In genomic region chr2:31216734-31217133, GRCh38 we compare ENCODE assay signal across 14 cellular contexts. TPM values are rescaled to one million over a fixed set of nuclear protein-coding genes. Genes with fewer than 3 reads are reported as not detected.
A peak's percentile ranks its signal among the peaks of the same experiment; 100 is the strongest.
DNase-seq lines count a peak whose midpoint lies in the region; ATAC-seq, FAIRE-seq and TF ChIP-seq lines count a peak whose summit lies in the region.
"Had no signal": no experiment of that assay in that cellular context is flagged by ENCODE, and none has a peak within 500 bp of the region (broad histone marks: within the 10 kb centered on the region; RNA-seq: fewer than 3 reads in every experiment).

No MANE protein-coding gene starts in this region.

- DNase-seq in GM18507 (ENCODE audit: extremely low spot score, insufficient read length, low read depth) (peak; percentile 11), GM20000 (ENCODE audit: low spot score) (peak; percentile 38), NCI-H1417 (lab: John Stamatoyannopoulos, UW) (no peak), OCI-LY7 (ENCODE audit: low spot score) (no peak), NCI-H1930 (lab: John Stamatoyannopoulos, UW) (no peak)
- no peak for DNase-seq in activated T-helper 2 cell treated with anti-CD3 and anti-CD28 coated beads, Interferon-gamma antibody, Interleukin-2, Interleukin-4, amounts not matched to agents 10 μg/mL and 5 μg/mL and 100 μg/mL, durations not matched to agents 14 hours and 24 hours and 36 hours (ENCODE audit: low spot score)
- DNase-seq in effector memory CD4-positive, alpha-beta T cell, result no peak
- DNase-seq: mucosa of descending colon, PC-9 had no signal

- CTCF ChIA-PET in OCI-LY7 (lab: Charles Lee; ENCODE audit: unreplicated experiment), result no interaction called here

- H3K9me3 Mint-ChIP-seq in activated T-helper 2 cell treated with anti-CD3 and anti-CD28 coated beads, Interferon-gamma antibody, Interleukin-2, Interleukin-4, amounts not matched to agents 10 μg/mL and 5 μg/mL and 100 μg/mL, durations not matched to agents 14 hours and 24 hours and 36 hours, result no peaks in the 10 kb centered on the region
- H3K9me3 Mint-ChIP-seq: activated naive CD4-positive, alpha-beta T cell treated with anti-CD3 and anti-CD28 coated beads, Interleukin-2, amount 50 U/mL, for 24 hours had no signal

- H2AFZ ChIP-seq in OCI-LY7 (ENCODE audit: low read length), result no peak overlapping the region
- H2AFZ ChIP-seq: hepatocyte, PC-9 had no signal

- H3K4me3 ChIP-seq in OCI-LY7 (ENCODE audit: low read depth, low read length, poor library complexity, severe bottlenecking), result no peak overlapping the region
- H3K4me3 ChIP-seq in effector memory CD4-positive, alpha-beta T cell (ENCODE audit: insufficient read depth, low read depth, low read length, poor library complexity, severe bottlenecking), result no peak overlapping the region
- H3K4me3 ChIP-seq: hepatocyte, mucosa of descending colon, PC-9 had no signal

- H3K79me2 ChIP-seq in OCI-LY7 (ENCODE audit: insufficient read depth, low read depth, low read length), result no peaks in the 10 kb centered on the region
- H3K79me2 ChIP-seq: hepatocyte had no signal

- peaks cover 58% of the 10 kb centered on the region for H3K4me1 Mint-ChIP-seq in activated T-helper 2 cell treated with anti-CD3 and anti-CD28 coated beads, Interferon-gamma antibody, Interleukin-2, Interleukin-4, amounts not matched to agents 10 μg/mL and 5 μg/mL and 100 μg/mL, durations not matched to agents 14 hours and 24 hours and 36 hours (ENCODE audit: low read depth)

- peak; percentile 80 for FAIRE-seq in GM18507 (lab: Jason Lieb, UNC)
- FAIRE-seq: TTC549 had no signal

- TF ChIP-seq CTCF in GM20000 (IDR thresholded peaks at IDR 0.05; ENCODE audit: extremely low read depth, missing control alignments) (no peak), OCI-LY7 (conservative IDR thresholded peaks at IDR 0.05; ENCODE audit: low read length) (no peak)

- H3K4me1 ChIP-seq in OCI-LY7 (ENCODE audit: insufficient read depth, low read length, poor library complexity, severe bottlenecking), result peaks cover 83% of the 10 kb centered on the region
- no peaks in the 10 kb centered on the region for H3K4me1 ChIP-seq in effector memory CD4-positive, alpha-beta T cell (ENCODE audit: control insufficient read depth, insufficient read depth, low read length, poor library complexity, severe bottlenecking)

- BruUV-seq in OCI-LY7 (replicated peaks; lab: Mats Ljungman, UMichigan), result no TSS peak

- no peaks in the 10 kb centered on the region for H3K27me3 ChIP-seq in effector memory CD4-positive, alpha-beta T cell (replicated peaks; ENCODE audit: control insufficient read depth, insufficient read depth, low read length, poor library complexity, severe bottlenecking)
- H3K27me3 ChIP-seq: hepatocyte had no signal

- peak; percentile 39 for ATAC-seq in HG03064 (IDR thresholded peaks at IDR 0.05; ENCODE audit: low read depth, unreplicated experiment)
- ATAC-seq: mucosa of descending colon had no signal

- POLR2A ChIA-PET in OCI-LY7 (lab: Charles Lee), result interaction anchor here (0.9 to 2.3 kb wide), 6 partner anchors 9 to 54 kb away, joined by 3 to 4 read pairs (median 4); partner anchors contain the start of gene EHD3

- H3K9me3 ChIP-seq in OCI-LY7 (ENCODE audit: low read length), result no peaks in the 10 kb centered on the region
- no peaks in the 10 kb centered on the region for H3K9me3 ChIP-seq in effector memory CD4-positive, alpha-beta T cell (ENCODE audit: control insufficient read depth, low read length)
- H3K9me3 ChIP-seq: mucosa of descending colon had no signal

- H3K27ac ChIP-seq in OCI-LY7 (ENCODE audit: low read depth, low read length, poor library complexity, severe bottlenecking), result no peak overlapping the region
- H3K27ac ChIP-seq in effector memory CD4-positive, alpha-beta T cell (ENCODE audit: insufficient read depth, low read length, poor library complexity, severe bottlenecking), result no peak overlapping the region
- H3K27ac ChIP-seq: hepatocyte, PC-9 had no signal

- H3K36me3 ChIP-seq in OCI-LY7 (ENCODE audit: insufficient read depth, low read length), result no peaks in the 10 kb centered on the region
- no peaks in the 10 kb centered on the region for H3K36me3 ChIP-seq in effector memory CD4-positive, alpha-beta T cell (ENCODE audit: control insufficient read depth, insufficient read depth, low read length)

- no peak overlapping the region; the same call in 1 of the 2 replicates for H3K4me2 ChIP-seq in OCI-LY7 (ENCODE audit: low read length)
- H3K4me2 ChIP-seq: hepatocyte, PC-9 had no signal

- intact Hi-C loops in activated T-helper 2 cell treated with anti-CD3 and anti-CD28 coated beads, Interferon-gamma antibody, Interleukin-2, Interleukin-4, amounts not matched to agents 10 μg/mL and 5 μg/mL and 100 μg/mL, durations not matched to agents 14 hours and 24 hours and 36 hours (cut with micrococcal nuclease), result no loop called here
- intact Hi-C loops in OCI-LY7 (cut with micrococcal nuclease; ENCODE audit: unreplicated experiment), result no loop called here

- H3K9me2 ChIP-seq in OCI-LY7 (ENCODE audit: insufficient read depth, low read length), result no peaks in the 10 kb centered on the region

- no peaks in the 10 kb centered on the region for H3K36me3 Mint-ChIP-seq in activated T-helper 2 cell treated with anti-CD3 and anti-CD28 coated beads, Interferon-gamma antibody, Interleukin-2, Interleukin-4, amounts not matched to agents 10 μg/mL and 5 μg/mL and 100 μg/mL, durations not matched to agents 14 hours and 24 hours and 36 hours (ENCODE audit: low read depth)
- H3K36me3 Mint-ChIP-seq: CD4-positive, CD25-positive, alpha-beta regulatory T cell had no signal

- H3K27ac Mint-ChIP-seq in activated T-helper 2 cell treated with anti-CD3 and anti-CD28 coated beads, Interferon-gamma antibody, Interleukin-2, Interleukin-4, amounts not matched to agents 10 μg/mL and 5 μg/mL and 100 μg/mL, durations not matched to agents 14 hours and 24 hours and 36 hours, result peak overlapping the region; percentile 59
- H3K27ac Mint-ChIP-seq: activated naive CD4-positive, alpha-beta T cell treated with anti-CD3 and anti-CD28 coated beads, Interleukin-2, amount 50 U/mL, for 24 hours; CD4-positive, CD25-positive, alpha-beta regulatory T cell had no signal

- peaks cover 2% of the 10 kb centered on the region for H3K27me3 Mint-ChIP-seq in activated T-helper 2 cell treated with anti-CD3 and anti-CD28 coated beads, Interferon-gamma antibody, Interleukin-2, Interleukin-4, amounts not matched to agents 10 μg/mL and 5 μg/mL and 100 μg/mL, durations not matched to agents 14 hours and 24 hours and 36 hours (ENCODE audit: low read depth)
- H3K27me3 Mint-ChIP-seq: CD4-positive, CD25-positive, alpha-beta regulatory T cell had no signal

- no peaks in the 10 kb centered on the region for H4K20me1 ChIP-seq in OCI-LY7 (ENCODE audit: insufficient read depth, low read length)

- no peak overlapping the region for H3K4me3 Mint-ChIP-seq in activated T-helper 2 cell treated with anti-CD3 and anti-CD28 coated beads, Interferon-gamma antibody, Interleukin-2, Interleukin-4, amounts not matched to agents 10 μg/mL and 5 μg/mL and 100 μg/mL, durations not matched to agents 14 hours and 24 hours and 36 hours (ENCODE audit: low read depth)
- H3K4me3 Mint-ChIP-seq: activated naive CD4-positive, alpha-beta T cell treated with anti-CD3 and anti-CD28 coated beads, Interleukin-2, amount 50 U/mL, for 24 hours; CD4-positive, CD25-positive, alpha-beta regulatory T cell had no signal

RNA-seq across cellular contexts. Expression of gene CAPN14, which starts 0.6 kb away (rescaled TPM):
- total RNA-seq in activated T-helper 2 cell treated with anti-CD3 and anti-CD28 coated beads, Interferon-gamma antibody, Interleukin-2, Interleukin-4, amounts not matched to agents 10 μg/mL and 5 μg/mL and 100 μg/mL, durations not matched to agents 14 hours and 24 hours and 36 hours, result 0.18 and 0.27 TPM in 2 replicates
- total RNA-seq in OCI-LY7 (2014; rRNA removed; shearing (Covaris generic)), result 1.4 and 1.7 TPM in 2 replicates
- 2.7 and 4.0 TPM in 2 replicates for total RNA-seq in OCI-LY7 (2022)

RNA-seq across cellular contexts. Expression of gene EHD3, which starts 17.2 kb away (rescaled TPM):
- 1.6 and 2.0 TPM in 2 replicates for total RNA-seq in activated T-helper 2 cell treated with anti-CD3 and anti-CD28 coated beads, Interferon-gamma antibody, Interleukin-2, Interleukin-4, amounts not matched to agents 10 μg/mL and 5 μg/mL and 100 μg/mL, durations not matched to agents 14 hours and 24 hours and 36 hours
- total RNA-seq in OCI-LY7 (2014; rRNA removed; shearing (Covaris generic)), result 0.73 and 0.98 TPM in 2 replicates
- total RNA-seq in OCI-LY7 (2022), result 2.5 and 3.4 TPM in 2 replicates

Comparison
In these comparisons a context has a peak if more than half of its experiments do, and no peak if none do; other contexts are left out.
1. DNase-seq: peak in GM18507 (single experiment) and GM20000 (single experiment); none in activated T-helper 2 cell treated with anti-CD3 and anti-CD28 coated beads, Interferon-gamma antibody, Interleukin-2, Interleukin-4, amounts not matched to agents 10 μg/mL and 5 μg/mL and 100 μg/mL, durations not matched to agents 14 hours and 24 hours and 36 hours (single experiment), NCI-H1417 (0 of 3), OCI-LY7 (single experiment), effector memory CD4-positive, alpha-beta T cell (0 of 3) and NCI-H1930 (0 of 2).